27 cellular contexts compared by ENCODE assay signal in the genomic region with DNA sequence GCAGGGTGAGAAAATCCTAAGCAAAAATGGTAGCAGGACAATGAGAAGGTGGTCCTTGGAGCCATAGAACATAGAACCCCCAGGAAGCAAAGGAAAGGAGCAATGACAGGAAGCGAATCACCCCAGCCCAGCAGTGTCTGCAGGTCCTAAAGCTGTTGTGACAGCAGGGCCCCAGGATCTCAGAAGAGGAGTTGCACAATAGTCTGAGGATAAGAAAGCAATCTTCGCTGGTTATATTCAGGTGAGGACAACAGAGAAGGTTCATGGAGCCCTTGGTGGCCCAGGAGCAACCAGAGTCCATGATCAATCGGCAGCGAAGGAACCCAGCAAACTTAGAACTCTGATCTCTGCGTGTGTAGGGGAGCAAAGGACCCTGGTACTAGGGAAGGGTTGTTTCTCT.
"Had no signal": no experiment of that assay in that cellular context is flagged by ENCODE, and none has a peak within 500 bp of the region (broad histone marks: within the 10 kb centered on the region; RNA-seq: fewer than 3 reads in every experiment).

No MANE protein-coding gene starts in this region.

- H3K4me3 ChIP-seq: stomach, suprapubic skin, testis, thoracic aorta, thyroid gland, tibial artery, tibial nerve, transverse colon, upper lobe of left lung, upper lobe of right lung, uterus, vagina had no signal

- ATAC-seq: stimulated activated effector memory CD8-positive, alpha-beta T cell treated with anti-CD3 and anti-CD28 coated beads, Interleukin-12 subunit alpha, Interleukin-12 subunit beta, amount 100 ng/mL, for 72 hours; stimulated activated memory B cell treated with anti-CD40 and anti-IgM and Interleukin-4, amounts not matched to agents 10 μg/mL and 1 μg/mL and 100 μg/mL, for 72 hours; stimulated activated naive B cell treated with anti-CD40 and anti-IgM and Interleukin-4, amounts not matched to agents 10 μg/mL and 1 μg/mL and 100 μg/mL, for 72 hours; stimulated activated naive CD8-positive, alpha-beta T cell treated with anti-CD3 and anti-CD28 coated beads, Interleukin-15, amount 100 ng/mL, for 72 hours; stimulated activated naive CD8-positive, alpha-beta T cell treated with anti-CD3 and anti-CD28 coated beads, Interleukin-15, Interleukin-2, amounts not matched to agents 100 U/mL and 50 U/mL, for 24 hours; upper lobe of right lung had no signal

- H3K9me3 ChIP-seq: stomach, suprapubic skin, testis, thoracic aorta, thyroid gland, tibial artery, transverse colon, upper lobe of left lung, upper lobe of right lung, uterus, vagina had no signal

- H3K36me3 ChIP-seq: stomach, suprapubic skin, thoracic aorta, thyroid gland, tibial artery, tibial nerve, transverse colon, upper lobe of left lung, upper lobe of right lung, uterus, vagina had no signal

- H3K4me1 ChIP-seq: stomach, suprapubic skin, testis, thyroid gland, tibial artery, tibial nerve, transverse colon, upper lobe of left lung, upper lobe of right lung, uterus, vagina had no signal

- FAIRE-seq: urothelium cell line had no signal

- DNase-seq: stimulated activated CD4-positive, alpha-beta T cell treated with anti-CD3 and anti-CD28 coated beads, Interleukin-2, amount 100 ng/mL, for 48 hours; stimulated activated CD4-positive, alpha-beta T cell treated with anti-CD3 and anti-CD28 coated beads, Interleukin-4, amount 100 ng/mL, for 1 hour; stimulated activated CD4-positive, alpha-beta T cell treated with anti-CD3 and anti-CD28 coated beads, Interleukin-4, amount 100 ng/mL, for 24 hours; stimulated activated CD4-positive, alpha-beta T cell treated with anti-CD3 and anti-CD28 coated beads, Interleukin-4, amount 100 ng/mL, for 4 hours; stimulated activated CD8-positive, alpha-beta memory T cell treated with anti-CD3 and anti-CD28 coated beads, Interleukin-4, amount 100 ng/mL, for 48 hours; stimulated activated naive B cell treated with anti-CD40 and anti-IgM and Interleukin-4, amounts not matched to agents 10 μg/mL and 1 μg/mL and 100 μg/mL, for 72 hours; stimulated activated naive CD4-positive, alpha-beta T cell; stimulated activated naive CD4-positive, alpha-beta T cell treated with Interleukin-2 at 50 U/mL for 16 hours; stimulated activated naive CD8-positive, alpha-beta T cell treated with anti-CD3 and anti-CD28 coated beads, Interleukin-15, amount 100 ng/mL, for 72 hours; stimulated activated naive CD8-positive, alpha-beta T cell treated with anti-CD3 and anti-CD28 coated beads, Interleukin-15, Interleukin-2, amounts not matched to agents 100 U/mL and 50 U/mL, for 24 hours; stomach; substantia nigra; testis; thyroid gland; tibial artery; transverse colon; trophoblast cell; upper lobe of left lung; upper lobe of right lung; uterus had no signal

- H3K27ac ChIP-seq: stomach, suprapubic skin, testis, thoracic aorta, thyroid gland, tibial artery, tibial nerve, transverse colon, upper lobe of left lung, upper lobe of right lung, uterus, vagina had no signal

- H3K27me3 ChIP-seq: stomach, testis, thyroid gland, tibial artery, tibial nerve, transverse colon, upper lobe of left lung, upper lobe of right lung, uterus, vagina had no signal
